ENCODE assay signal across 25 cellular contexts in the genomic region with DNA sequence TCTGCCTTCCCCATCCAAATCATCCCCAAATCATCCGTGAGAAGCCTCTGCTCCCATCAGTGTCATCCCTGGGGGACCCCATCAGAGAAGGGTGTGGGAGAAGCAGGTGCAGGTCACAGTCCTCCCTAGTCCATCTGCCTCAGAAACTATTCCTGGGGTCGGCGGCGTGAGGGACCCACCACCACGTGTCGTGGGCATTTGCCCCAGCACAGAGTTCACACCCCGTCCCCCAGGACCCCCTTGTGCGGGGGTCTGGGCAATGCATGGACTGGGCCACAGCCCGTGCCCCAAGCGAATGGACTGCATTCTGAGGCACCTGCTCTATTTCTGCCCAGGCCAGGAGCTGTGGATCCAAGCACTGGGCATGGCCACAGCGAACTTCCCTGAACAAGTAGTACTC. TPM values are rescaled to one million over a fixed set of nuclear protein-coding genes. Genes with fewer than 3 reads are reported as not detected.
"Had no signal": no experiment of that assay in that cellular context is flagged by ENCODE, and none has a peak within 500 bp of the region (broad histone marks: within the 10 kb centered on the region; RNA-seq: fewer than 3 reads in every experiment).

No MANE protein-coding gene starts in this region.

- H3K27ac Mint-ChIP-seq: activated CD4-positive, alpha-beta memory T cell treated with anti-CD3 and anti-CD28 coated beads for 36 hours; activated CD4-positive, alpha-beta T cell treated with anti-CD3 and anti-CD28 coated beads for 36 hours; activated CD4-positive, alpha-beta T cell treated with anti-CD3 and anti-CD28 coated beads, Interleukin-2, amount 10 ng/mL, durations not matched to agents 24 days and 14 days; activated naive CD4-positive, alpha-beta T cell treated with anti-CD3 and anti-CD28 coated beads, Interleukin-2, amount 10 ng/mL, durations not matched to agents 7 days and 5 days; activated naive CD4-positive, alpha-beta T cell treated with anti-CD3 and anti-CD28 coated beads, Interleukin-2, amount 50 U/mL, for 72 hours; activated naive CD8-positive, alpha-beta T cell treated with anti-CD3 and anti-CD28 coated beads, Interleukin-2, amount 10 ng/mL, durations not matched to agents 7 days and 5 days; activated T-cell treated with anti-CD3 and anti-CD28 coated beads, Interleukin-2, amount 50 U/mL, for 24 hours; activated T-cell treated with anti-CD3 and anti-CD28 coated beads, Interleukin-2, amount 50 U/mL, for 72 hours; brain; dendritic cell treated with granulocyte-macrophage colony-stimulating factor and Interleukin-4, amounts not matched to agents 40 ng/mL and 50 ng/mL, for 4 days; endodermal cell had no signal

- H3K9me3 Mint-ChIP-seq: activated CD4-positive, alpha-beta memory T cell treated with anti-CD3 and anti-CD28 coated beads for 36 hours; activated CD4-positive, alpha-beta T cell treated with anti-CD3 and anti-CD28 coated beads, Interleukin-2, amount 10 ng/mL, durations not matched to agents 24 days and 14 days; activated naive CD4-positive, alpha-beta T cell treated with anti-CD3 and anti-CD28 coated beads, Interleukin-2, amount 10 ng/mL, durations not matched to agents 7 days and 5 days; activated naive CD4-positive, alpha-beta T cell treated with anti-CD3 and anti-CD28 coated beads, Interleukin-2, amount 50 U/mL, for 72 hours; activated naive CD8-positive, alpha-beta T cell treated with anti-CD3 and anti-CD28 coated beads, Interleukin-2, amount 10 ng/mL, durations not matched to agents 7 days and 5 days; activated T-cell treated with anti-CD3 and anti-CD28 coated beads, Interleukin-2, amount 50 U/mL, for 24 hours; activated T-cell treated with anti-CD3 and anti-CD28 coated beads, Interleukin-2, amount 50 U/mL, for 72 hours; brain; dendritic cell treated with granulocyte-macrophage colony-stimulating factor and Interleukin-4, amounts not matched to agents 40 ng/mL and 50 ng/mL, for 4 days had no signal

- H3K27me3 Mint-ChIP-seq: activated CD4-positive, alpha-beta T cell treated with anti-CD3 and anti-CD28 coated beads for 36 hours had no signal

- ATAC-seq: activated CD4-positive, alpha-beta T cell treated with anti-CD3 and anti-CD28 coated beads for 36 hours; activated naive CD4-positive, alpha-beta T cell treated with anti-CD3 and anti-CD28 coated beads, Interleukin-2, amount 50 U/mL, for 72 hours; activated T-cell treated with anti-CD3 and anti-CD28 coated beads, Interleukin-2, amount 50 U/mL, for 72 hours; esophagus mucosa had no signal

- H3K4me3 Mint-ChIP-seq: activated CD4-positive, alpha-beta memory T cell treated with anti-CD3 and anti-CD28 coated beads for 36 hours; activated CD4-positive, alpha-beta T cell treated with anti-CD3 and anti-CD28 coated beads for 36 hours; activated CD4-positive, alpha-beta T cell treated with anti-CD3 and anti-CD28 coated beads, Interleukin-2, amount 10 ng/mL, durations not matched to agents 24 days and 14 days; activated naive CD4-positive, alpha-beta T cell treated with anti-CD3 and anti-CD28 coated beads, Interleukin-2, amount 10 ng/mL, durations not matched to agents 7 days and 5 days; activated naive CD8-positive, alpha-beta T cell treated with anti-CD3 and anti-CD28 coated beads, Interleukin-2, amount 10 ng/mL, durations not matched to agents 7 days and 5 days; activated T-cell treated with anti-CD3 and anti-CD28 coated beads, Interleukin-2, amount 50 U/mL, for 24 hours; activated T-cell treated with anti-CD3 and anti-CD28 coated beads, Interleukin-2, amount 50 U/mL, for 72 hours; brain; dendritic cell treated with granulocyte-macrophage colony-stimulating factor and Interleukin-4, amounts not matched to agents 40 ng/mL and 50 ng/mL, for 4 days; endodermal cell had no signal

- H3K4me1 Mint-ChIP-seq: activated CD4-positive, alpha-beta T cell treated with anti-CD3 and anti-CD28 coated beads for 36 hours; activated CD4-positive, alpha-beta T cell treated with anti-CD3 and anti-CD28 coated beads, Interleukin-2, amount 10 ng/mL, durations not matched to agents 24 days and 14 days; activated naive CD4-positive, alpha-beta T cell treated with anti-CD3 and anti-CD28 coated beads, Interleukin-2, amount 10 ng/mL, durations not matched to agents 7 days and 5 days; activated naive CD8-positive, alpha-beta T cell treated with anti-CD3 and anti-CD28 coated beads, Interleukin-2, amount 10 ng/mL, durations not matched to agents 7 days and 5 days had no signal

- DNase-seq: activated CD4-positive, alpha-beta memory T cell treated with anti-CD3 and anti-CD28 coated beads for 36 hours; activated CD4-positive, alpha-beta T cell treated with anti-CD3 and anti-CD28 coated beads for 36 hours; activated CD4-positive, alpha-beta T cell treated with anti-CD3 and anti-CD28 coated beads, Interleukin-2, amount 10 ng/mL, durations not matched to agents 24 days and 14 days; activated CD4-positive, CD25-positive, alpha-beta regulatory T cell; activated CD4-positive, CD25-positive, alpha-beta regulatory T cell treated with anti-CD3 and anti-CD28 coated beads, Interleukin-2, amount 50 U/mL, for 72 hours; activated CD8-positive, alpha-beta memory T cell treated with anti-CD3 and anti-CD28 coated beads, Interleukin-2, amount 50 U/mL, for 48 hours; activated gamma-delta T cell; activated naive CD4-positive, alpha-beta T cell; activated naive CD4-positive, alpha-beta T cell treated with anti-CD3 and anti-CD28 coated beads, Interleukin-2, amount 10 ng/mL, durations not matched to agents 7 days and 5 days; activated naive CD8-positive, alpha-beta T cell treated with anti-CD3 and anti-CD28 coated beads, Interleukin-2, amount 10 ng/mL, durations not matched to agents 7 days and 5 days; activated T-cell treated with anti-CD3 and anti-CD28 coated beads for 4 hours; activated T-cell treated with anti-CD3 and anti-CD28 coated beads, Interleukin-2, amount 50 U/mL, for 24 hours; activated T-cell treated with anti-CD3 and anti-CD28 coated beads, Interleukin-2, amount 50 U/mL, for 72 hours; central memory CD4-positive, alpha-beta T cell; cerebellar nuclear complex; dorsolateral prefrontal cortex; effector memory CD4-positive, alpha-beta T cell; endodermal cell; foreskin fibroblast; T-helper 2 cell had no signal

- H3K36me3 Mint-ChIP-seq: activated CD4-positive, alpha-beta memory T cell treated with anti-CD3 and anti-CD28 coated beads for 36 hours; activated naive CD4-positive, alpha-beta T cell treated with anti-CD3 and anti-CD28 coated beads, Interleukin-2, amount 10 ng/mL, durations not matched to agents 7 days and 5 days; activated naive CD4-positive, alpha-beta T cell treated with anti-CD3 and anti-CD28 coated beads, Interleukin-2, amount 50 U/mL, for 72 hours; activated naive CD8-positive, alpha-beta T cell treated with anti-CD3 and anti-CD28 coated beads, Interleukin-2, amount 10 ng/mL, durations not matched to agents 7 days and 5 days; brain had no signal

RNA-seq across cellular contexts. Expression of gene BATF3, which starts 52.6 kb away (rescaled TPM):
- total RNA-seq: epithelial cell of proximal tubule had no signal
